ENCODE assay signal across 9 cellular contexts in the genomic region with DNA sequence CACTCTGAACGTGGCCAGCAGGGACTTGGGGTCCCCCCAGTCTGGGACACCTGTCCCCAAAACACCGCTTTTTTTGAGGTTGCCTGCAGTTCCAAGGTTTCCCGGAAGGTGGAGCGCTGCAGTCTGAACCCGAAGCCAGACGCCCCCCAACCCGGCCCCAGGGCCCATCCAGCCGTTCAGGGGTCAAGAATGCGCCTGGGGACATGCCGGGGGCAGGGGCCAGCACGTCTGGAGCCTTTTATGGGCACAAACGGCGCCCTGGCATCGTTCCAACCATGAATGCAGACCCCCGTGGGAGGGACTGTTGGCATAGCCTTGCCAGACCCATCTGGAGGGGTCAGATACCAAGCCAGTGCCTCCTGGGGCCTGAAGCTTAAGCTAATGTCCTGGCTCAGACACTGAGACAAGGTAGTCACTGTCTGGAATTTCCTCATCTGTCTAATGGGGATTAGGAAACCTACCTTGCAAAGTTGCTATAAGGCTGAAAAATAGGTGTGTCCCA. TPM values are rescaled to one million over a fixed set of nuclear protein-coding genes. Genes with fewer than 3 reads are reported as not detected.
DNase-seq lines count a peak whose midpoint lies in the region; ATAC-seq and TF ChIP-seq lines count a peak whose summit lies in the region.
"Had no signal": no experiment of that assay in that cellular context is flagged by ENCODE, and none has a peak within 500 bp of the region (broad histone marks: within the 10 kb centered on the region; RNA-seq: fewer than 3 reads in every experiment).

No MANE protein-coding gene starts in this region.

- no peaks in the 10 kb centered on the region for H3K36me3 ChIP-seq in lower lobe of right lung

- peaks cover 51% of the 10 kb centered on the region for H3K27me3 ChIP-seq in lower lobe of right lung (ENCODE audit: low read depth)

- H3K27ac ChIP-seq in lower lobe of right lung: no peak overlapping the region

- in situ Hi-C loops in astrocyte of the spinal cord (cut with HindIII; ENCODE audit: low sequenced_read_pairs): no loop called here

- H3K27ac Mint-ChIP-seq in type B pancreatic cell: no peak overlapping the region
- H3K27ac Mint-ChIP-seq: activated naive CD8-positive, alpha-beta T cell had no signal

- ATAC-seq in lower lobe of right lung: peak in 1 of 2 donors; percentile 33
- no peak for ATAC-seq in HG03520 (IDR thresholded peaks at IDR 0.05; ENCODE audit: unreplicated experiment)

- H3K4me3 Mint-ChIP-seq in type B pancreatic cell: no peak overlapping the region
- H3K4me3 Mint-ChIP-seq: activated naive CD8-positive, alpha-beta T cell had no signal

- no peaks in the 10 kb centered on the region for H3K9me3 ChIP-seq in lower lobe of right lung

- peaks cover 9% of the 10 kb centered on the region for H3K4me1 Mint-ChIP-seq in type B pancreatic cell (ENCODE audit: unreplicated experiment)

- intact Hi-C loops in lower lobe of right lung (cut with DNase I): no loop called here

- peaks cover 22% of the 10 kb centered on the region for H3K4me1 ChIP-seq in lower lobe of right lung

- H3K9me3 Mint-ChIP-seq in type B pancreatic cell: peaks cover 4% of the 10 kb centered on the region

- no peaks in the 10 kb centered on the region for H3K36me3 Mint-ChIP-seq in type B pancreatic cell
- H3K36me3 Mint-ChIP-seq: activated naive CD8-positive, alpha-beta T cell had no signal

- peaks cover 16% of the 10 kb centered on the region for H3K27me3 Mint-ChIP-seq in type B pancreatic cell

- peak; percentile 30 for DNase-seq in DMS53 (lab: John Stamatoyannopoulos, UW)
- DNase-seq in DMS53 treated with DMSO at 0.1 percent for 48 hours (lab: John Stamatoyannopoulos, UW; ENCODE audit: unreplicated experiment): no peak
- peak; percentile 44 for DNase-seq in T follicular helper cell (ENCODE audit: low read depth)
- DNase-seq in astrocyte of the spinal cord (ENCODE audit: low read depth, low spot score): no peak
- DNase-seq in lower lobe of right lung: no peak
- peak; percentile 77 for DNase-seq in type B pancreatic cell (ENCODE audit: extremely low spot score, unreplicated experiment)
- DNase-seq in NCI-H2107 treated with DMSO at 0.1 percent for 48 hours (lab: John Stamatoyannopoulos, UW; ENCODE audit: unreplicated experiment): no peak

- TF ChIP-seq CTCF in astrocyte of the spinal cord (IDR thresholded peaks at IDR 0.05; ENCODE audit: low read depth, low read length): peak; percentile 78
- TF ChIP-seq CTCF in lower lobe of right lung (IDR thresholded peaks at IDR 0.05): peak; percentile 70
- TF ChIP-seq CTCF in type B pancreatic cell (conservative IDR thresholded peaks at IDR 0.05): peak; percentile 86

- H3K4me3 ChIP-seq in astrocyte of the spinal cord (ENCODE audit: low read depth, low read length) (no peak overlapping the region), lower lobe of right lung (no peak overlapping the region)

RNA-seq across cellular contexts. Expression of gene S1PR5, which starts 6.9 kb away (rescaled TPM):
- total RNA-seq in lower lobe of right lung: 2.4 TPM
- 0.21 and 1.1 TPM in 2 replicates for total RNA-seq in type B pancreatic cell (ENCODE audit: low replicate concordance)

RNA-seq across cellular contexts. Expression of gene KEAP1, which starts 7.2 kb away (rescaled TPM):
- total RNA-seq in lower lobe of right lung (67.5 TPM), type B pancreatic cell (ENCODE audit: low replicate concordance) (49.7 and 71.2 TPM in 2 replicates)

RNA-seq across cellular contexts. Expression of gene ATG4D, which starts 33.4 kb away (rescaled TPM):
- 22.9 TPM for total RNA-seq in lower lobe of right lung
- 35.8 and 44.6 TPM in 2 replicates for total RNA-seq in type B pancreatic cell (ENCODE audit: low replicate concordance)

RNA-seq across cellular contexts. Expression of gene KRI1, which starts 55.5 kb away (rescaled TPM):
- total RNA-seq in lower lobe of right lung: 25.2 TPM
- total RNA-seq in type B pancreatic cell (ENCODE audit: low replicate concordance): 19.0 and 34.4 TPM in 2 replicates

RNA-seq across cellular contexts. Expression of gene CDKN2D, which starts 58.4 kb away (rescaled TPM):
- total RNA-seq in lower lobe of right lung (13.1 TPM), type B pancreatic cell (ENCODE audit: low replicate concordance) (4.8 and 6.5 TPM in 2 replicates)

Comparison
In these comparisons a context has a peak if more than half of its experiments do, and no peak if none do; other contexts are left out.
1. DNase-seq: peak in DMS53 (single experiment), T follicular helper cell (single experiment) and type B pancreatic cell (single experiment); none in DMS53 treated with DMSO at 0.1 percent for 48 hours (single experiment), astrocyte of the spinal cord (single experiment), lower lobe of right lung (single experiment) and NCI-H2107 treated with DMSO at 0.1 percent for 48 hours (single experiment).
2. Peak in every context shown above with its lines, with median percentiles within 50 percentile points of each other: CTCF ChIP-seq.